In genomic region chr2:131802351-131802836, GRCh38 we compare ENCODE assay signal across 8 cellular contexts.
DNase-seq lines count a peak whose midpoint lies in the region; ATAC-seq and TF ChIP-seq lines count a peak whose summit lies in the region.
"Not testable (repeated sequence)": the region's sequence is repeated elsewhere in the genome, so short reads cannot be mapped to it uniquely, and the experiment has no call there.

No MANE protein-coding gene starts in this region.

- BruUV-seq in PC-3 (replicated peaks; lab: Mats Ljungman, UMichigan), result not testable (repeated sequence)

- not testable (repeated sequence) for H3K36me3 ChIP-seq in PC-3 (ENCODE audit: low read depth, low read length); ectodermal cell (ENCODE audit: control insufficient read depth, insufficient read depth, low read length); rectal smooth muscle tissue (ENCODE audit: control insufficient read depth, insufficient read depth, low read length); suprapubic skin

- intact Hi-C loops in PC-3 (cut with micrococcal nuclease), result loop anchor here (1.0 kb wide), 1 partner anchor 128 kb away; no protein-coding TSS in a partner anchor

- not testable (repeated sequence) for H4K20me1 ChIP-seq in PC-3 (ENCODE audit: low read length)

- H3K4me1 Mint-ChIP-seq in activated T-cell treated with anti-CD3 and anti-CD28 coated beads, Interleukin-2, amount 50 U/mL, for 4 hours (ENCODE audit: low read depth), result not testable (repeated sequence)

- not testable (repeated sequence) for H3K9me3 ChIP-seq in PC-3 (ENCODE audit: low read length); ectodermal cell (ENCODE audit: control insufficient read depth, low read length); suprapubic skin

- not testable (repeated sequence) for H3K9me3 Mint-ChIP-seq in activated T-cell treated with anti-CD3 and anti-CD28 coated beads, Interleukin-2, amount 50 U/mL, for 4 hours

- TF ChIP-seq CTCF in HL-60 (IDR thresholded peaks at IDR 0.05; ENCODE audit: insufficient read depth, low read length); PC-3 (conservative IDR thresholded peaks at IDR 0.05; ENCODE audit: low read depth, low read length); suprapubic skin (IDR thresholded peaks at IDR 0.05): not testable (repeated sequence)

- peak overlapping the region; percentile 89 for H2AFZ ChIP-seq in PC-3 (ENCODE audit: low read length)

- H3K36me3 Mint-ChIP-seq in activated T-cell treated with anti-CD3 and anti-CD28 coated beads, Interleukin-2, amount 50 U/mL, for 4 hours (ENCODE audit: insufficient read depth), result not testable (repeated sequence)

- WGBS in ectodermal cell, 2 experiments, result 1 to 2% methylated on average over 30 to 34 of the region's 34 CpGs
- WGBS in suprapubic skin, result 6% methylated on average over 19 of the region's 34 CpGs

- H3K27me3 ChIP-seq in HL-60 (ENCODE audit: insufficient read depth, poor library complexity, severe bottlenecking); PC-3 (ENCODE audit: low read length); ectodermal cell (ENCODE audit: control insufficient read depth, insufficient read depth, low read length, poor library complexity, severe bottlenecking); rectal smooth muscle tissue (ENCODE audit: control insufficient read depth, insufficient read depth, low read length); suprapubic skin: not testable (repeated sequence)

- H3K27me3 Mint-ChIP-seq in activated T-cell treated with anti-CD3 and anti-CD28 coated beads, Interleukin-2, amount 50 U/mL, for 4 hours (ENCODE audit: low read depth), result peaks cover 13% of the 10 kb centered on the region

- POLR2A ChIA-PET in PC-3 (lab: Charles Lee; ENCODE audit: unreplicated experiment), result not testable (repeated sequence)

- not testable (repeated sequence) for TF ChIP-seq EP300 in suprapubic skin (IDR thresholded peaks at IDR 0.05)

- CTCF ChIA-PET in PC-3 (lab: Charles Lee), result not testable (repeated sequence)

- not testable (repeated sequence) for H3K27ac ChIP-seq in HL-60 (replicated peaks); PC-3 (ENCODE audit: low read length); ectodermal cell (ENCODE audit: insufficient read depth, low read depth, low read length, poor library complexity, severe bottlenecking); rectal smooth muscle tissue (ENCODE audit: low read depth, low read length); suprapubic skin

- H3K9ac ChIP-seq in PC-3 (ENCODE audit: low read length); rectal smooth muscle tissue (ENCODE audit: low read length): not testable (repeated sequence)

- DNase-seq in DMS79 treated with DMSO at 0.1 percent for 48 hours (lab: John Stamatoyannopoulos, UW), result peak; percentile 79
- not testable (repeated sequence) for DNase-seq in HL-60 (ENCODE audit: low read depth in 1 of 2, low spot score in 1 of 2)
- DNase-seq in PC-3, result peak; percentile 43
- peak; percentile 31 for DNase-seq in activated T-cell treated with anti-CD3 and anti-CD28 coated beads, Interleukin-2, amount 50 U/mL, for 4 hours
- peak; percentile 85 for DNase-seq in islet precursor cell
- peak in 1 of 2 donors; percentile 57 for DNase-seq in suprapubic skin (ENCODE audit: low spot score in 2 of 2)

- not testable (repeated sequence) for H3K4me1 ChIP-seq in PC-3 (ENCODE audit: insufficient read depth, low read length); ectodermal cell (ENCODE audit: control insufficient read depth, insufficient read depth, low read length); rectal smooth muscle tissue (ENCODE audit: control insufficient read depth, insufficient read depth, low read length)
- peaks cover 15% of the 10 kb centered on the region for H3K4me1 ChIP-seq in suprapubic skin

- not testable (repeated sequence) for TF ChIP-seq POLR2A in suprapubic skin (IDR thresholded peaks at IDR 0.05)

- peak overlapping the region; percentile 88 for H3K4me2 ChIP-seq in PC-3 (ENCODE audit: low read length)

- peak overlapping the region; percentile 69 for H3K4me3 Mint-ChIP-seq in activated T-cell treated with anti-CD3 and anti-CD28 coated beads, Interleukin-2, amount 50 U/mL, for 4 hours

- peak; percentile 87 for ATAC-seq in PC-3
- peak; percentile 77 to 81 for ATAC-seq in activated T-cell treated with anti-CD3 and anti-CD28 coated beads, Interleukin-2, amount 50 U/mL, for 4 hours

- H3F3A ChIP-seq in PC-3 (ENCODE audit: low read length, unreplicated experiment), result not testable (repeated sequence)

- H3K4me3 ChIP-seq in HL-60 (replicated peaks; ENCODE audit: insufficient read depth, low read length), result peak overlapping the region; percentile 37
- peak overlapping the region; percentile 69 for H3K4me3 ChIP-seq in PC-3 (ENCODE audit: low read length)
- peak overlapping the region; percentile 46 for H3K4me3 ChIP-seq in ectodermal cell (ENCODE audit: insufficient read depth, low read depth, low read length)
- peak overlapping the region; percentile 57 for H3K4me3 ChIP-seq in rectal smooth muscle tissue (ENCODE audit: low read length)
- peak overlapping the region; percentile 50 for H3K4me3 ChIP-seq in suprapubic skin

- H3K79me2 ChIP-seq in PC-3 (ENCODE audit: low read length), result not testable (repeated sequence)

- H3K9me2 ChIP-seq in PC-3 (replicated peaks; ENCODE audit: low read length), result not testable (repeated sequence)
